In genomic region chr1:37948841-37949240, GRCh38 we compare ENCODE assay signal across 19 cellular contexts. TPM values are rescaled to one million over a fixed set of nuclear protein-coding genes. Genes with fewer than 3 reads are reported as not detected.
DNase-seq lines count a peak whose midpoint lies in the region; ATAC-seq, FAIRE-seq and TF ChIP-seq lines count a peak whose summit lies in the region.
"Had no signal": no experiment of that assay in that cellular context is flagged by ENCODE, and none has a peak within 500 bp of the region (broad histone marks: within the 10 kb centered on the region; RNA-seq: fewer than 3 reads in every experiment).

No MANE protein-coding gene starts in this region.

- TF ChIP-seq CTCF in HepG2 (CRISPR knock-in tag; IDR thresholded peaks at IDR 0.05) = no peak
- TF ChIP-seq CTCF in right lobe of liver (IDR thresholded peaks at IDR 0.05) = no peak
- TF ChIP-seq CTCF in OCI-LY7 (conservative IDR thresholded peaks at IDR 0.05; ENCODE audit: low read length) = no peak
- no peak for TF ChIP-seq CTCF in foreskin fibroblast (IDR thresholded peaks at IDR 0.05; ENCODE audit: low read depth, low read length)

- peaks cover 6% of the 10 kb centered on the region for H3K36me3 Mint-ChIP-seq in effector memory CD8-positive, alpha-beta T cell (ENCODE audit: insufficient read depth)

- H3K9me3 Mint-ChIP-seq in effector memory CD8-positive, alpha-beta T cell = no peaks in the 10 kb centered on the region
- H3K9me3 Mint-ChIP-seq: CD14-positive monocyte had no signal

- no peaks in the 10 kb centered on the region for H3K36me3 ChIP-seq in HepG2 (replicated peaks in 1 of 2; ENCODE audit: control insufficient read depth in 1 of 2, insufficient read depth in 2 of 2, low read length in 2 of 2)
- peaks cover 0 to 4% (median 0%) of the 10 kb centered on the region in 4 donors for H3K36me3 ChIP-seq in right lobe of liver
- H3K36me3 ChIP-seq in OCI-LY7 (ENCODE audit: insufficient read depth, low read length) = no peaks in the 10 kb centered on the region

- intact Hi-C loops in HepG2 (cut with micrococcal nuclease; ENCODE audit: unreplicated experiment) (no loop called here), right lobe of liver (cut with DNase I) (no loop called here), OCI-LY7 (cut with micrococcal nuclease; ENCODE audit: unreplicated experiment) (no loop called here)

- TF ChIP-seq EP300 in HepG2 (IDR thresholded peaks at IDR 0.05; ENCODE audit: low read depth in 2 of 2, low read length in 2 of 2) (no peak), HepG2 (CRISPR knock-in tag; IDR thresholded peaks at IDR 0.05; ENCODE audit: borderline replicate concordance) (no peak)

- ATAC-seq in HepG2 (no peak), right lobe of liver (no peak)
- no peak for ATAC-seq in effector memory CD8-positive, alpha-beta T cell (replicated peaks)
- ATAC-seq: A549, Right ventricle myocardium inferior had no signal

- TF ChIP-seq RAD21 in HepG2 (CRISPR knock-in tag; IDR thresholded peaks at IDR 0.05) = no peak

- peaks cover 11 to 12% of the 10 kb centered on the region in 2 donors for H3K4me1 Mint-ChIP-seq in effector memory CD8-positive, alpha-beta T cell (ENCODE audit: low read depth in 2 of 2)

- H3K9ac ChIP-seq in HepG2 (ENCODE audit: insufficient read depth, low read depth, low read length) = no peak overlapping the region

- H3K4me2 ChIP-seq in HepG2 (ENCODE audit: low read depth, low read length) = 0 out of 2 replicates have a peak overlapping the region, but pooled peaks have one; percentile 66
- no peak overlapping the region for H3K4me2 ChIP-seq in OCI-LY7 (ENCODE audit: low read length)
- H3K4me2 ChIP-seq: A549 had no signal

- no peaks in the 10 kb centered on the region for H4K20me1 ChIP-seq in HepG2 (ENCODE audit: insufficient read depth, low read length)
- H4K20me1 ChIP-seq in OCI-LY7 (ENCODE audit: insufficient read depth, low read length) = no peaks in the 10 kb centered on the region

- no peak for FAIRE-seq in HepG2 (lab: Jason Lieb, UNC)
- FAIRE-seq: A549, G401.6, H54 had no signal

- H3K79me2 ChIP-seq in HepG2 (ENCODE audit: insufficient read depth, low read length) = no peaks in the 10 kb centered on the region
- H3K79me2 ChIP-seq in OCI-LY7 (ENCODE audit: insufficient read depth, low read depth, low read length) = no peaks in the 10 kb centered on the region

- no peak overlapping the region for H3K4me3 Mint-ChIP-seq in effector memory CD8-positive, alpha-beta T cell
- H3K4me3 Mint-ChIP-seq: CD14-positive monocyte had no signal

- H3K4me3 ChIP-seq in HepG2 (replicated peaks in 1 of 3; ENCODE audit: insufficient read depth in 1 of 3, low read depth in 2 of 3, low read length in 3 of 3) (no peak overlapping the region), right lobe of liver (no peak overlapping the region), OCI-LY7 (ENCODE audit: low read depth, low read length, poor library complexity, severe bottlenecking) (no peak overlapping the region), foreskin fibroblast (ENCODE audit: low read depth in 1 of 2, low read length in 2 of 2) (no peak overlapping the region)
- H3K4me3 ChIP-seq: A549 had no signal

- CTCF ChIA-PET in HepG2 (lab: Yijun Ruan, JAX; ENCODE audit: low intra/inter-chr PET ratio, low total read pairs) = no interaction called here
- CTCF ChIA-PET in OCI-LY7 (lab: Charles Lee; ENCODE audit: unreplicated experiment) = interaction anchor here (1.3 kb wide), 1 partner anchor 23 kb away, joined by 3 read pairs; no protein-coding TSS in a partner anchor

- H2AFZ ChIP-seq in HepG2 (ENCODE audit: low read length) (no peak overlapping the region), OCI-LY7 (ENCODE audit: low read length) (peak overlapping the region; percentile 96; the same call in 1 of the 2 replicates)

- peaks cover 73% of the 10 kb centered on the region for H3K4me1 ChIP-seq in HepG2 (ENCODE audit: insufficient read depth, low read length)
- H3K4me1 ChIP-seq in right lobe of liver = peaks cover 0 to 18% (median 4%) of the 10 kb centered on the region in 4 donors
- H3K4me1 ChIP-seq in OCI-LY7 (ENCODE audit: insufficient read depth, low read length, poor library complexity, severe bottlenecking) = peaks cover 56% of the 10 kb centered on the region

- DNase-seq in HepG2 (ENCODE audit: low spot score) (no peak), right lobe of liver (no peak), OCI-LY7 (ENCODE audit: low spot score) (no peak), foreskin fibroblast (no peak), superior temporal gyrus (ENCODE audit: extremely low spot score) (no peak)
- DNase-seq in effector memory CD8-positive, alpha-beta T cell = no peak
- no peak for DNase-seq in activated T-cell treated with anti-CD3 and anti-CD28 coated beads, Interleukin-2, amount 50 U/mL, for 1 hour
- DNase-seq: KBM-7, NCI-H1092 treated with DMSO at 0.1 percent for 48 hours, NCI-H1436 treated with DMSO at 0.1 percent for 48 hours, NCI-H1930, NCI-H82, OCI-M1 had no signal

- no peaks in the 10 kb centered on the region for H3K9me2 ChIP-seq in OCI-LY7 (ENCODE audit: insufficient read depth, low read length)

- H3K27ac ChIP-seq in HepG2 (ENCODE audit: extremely low read length, insufficient read depth, low read length) (no peak overlapping the region), right lobe of liver (no peak overlapping the region), OCI-LY7 (ENCODE audit: low read depth, low read length, poor library complexity, severe bottlenecking) (peak overlapping the region; percentile 38)
- H3K27ac ChIP-seq: A549 had no signal

- in situ Hi-C loops in HepG2 (cut with HindIII; ENCODE audit: extremely low pct_ligation_motif_present, low pct_unique_long_range_greater_than_20kb) = no loop called here

- TF ChIP-seq POLR2A in HepG2 (IDR thresholded peaks at IDR 0.05; ENCODE audit: insufficient read depth in 1 of 2, low read depth in 2 of 2, low read length in 2 of 2) (no peak), right lobe of liver (IDR thresholded peaks at IDR 0.05) (no peak)

- POLR2A ChIA-PET in HepG2 (lab: Yijun Ruan, JAX) (interaction anchor here (1.4 to 3.5 kb wide), 3 partner anchors 9 to 17 kb away, joined by 3 to 13 read pairs (median 5); no protein-coding TSS in a partner anchor), OCI-LY7 (lab: Charles Lee) (interaction anchor here (0.6 to 4.0 kb wide), 6 partner anchors 11 to 103 kb away, joined by 3 to 27 read pairs (median 6); no protein-coding TSS in a partner anchor)

- BruUV-seq in HepG2 (replicated peaks; lab: Mats Ljungman, UMichigan) = no TSS peak
- BruUV-seq in OCI-LY7 (replicated peaks; lab: Mats Ljungman, UMichigan) = no TSS peak

- H3K27ac Mint-ChIP-seq in effector memory CD8-positive, alpha-beta T cell = peak overlapping the region; percentile 49 to 66
- H3K27ac Mint-ChIP-seq: B cell had no signal

- no peaks in the 10 kb centered on the region for H3K27me3 Mint-ChIP-seq in effector memory CD8-positive, alpha-beta T cell
- H3K27me3 Mint-ChIP-seq: B cell had no signal

- H3K27me3 ChIP-seq in HepG2 (ENCODE audit: control insufficient read depth in 1 of 2, insufficient read depth in 2 of 2, low read length in 2 of 2) (no peaks in the 10 kb centered on the region; a peak in 1 of 5 replicates), right lobe of liver (no peaks in the 10 kb centered on the region)

- H3K9me3 ChIP-seq in HepG2 (ENCODE audit: low read length) (no peaks in the 10 kb centered on the region), right lobe of liver (no peaks in the 10 kb centered on the region), OCI-LY7 (ENCODE audit: low read length) (no peaks in the 10 kb centered on the region)
- H3K9me3 ChIP-seq: A549 had no signal

RNA-seq across cellular contexts. Expression of gene INPP5B, which starts 2.0 kb away (rescaled TPM):
- total RNA-seq in HepG2 (2016; rRNA removed; fragmentation: Illumina TruSeq; extraction: Trizol) = 9.0 and 9.1 TPM in 2 replicates
- 3.6 and 5.3 TPM in 2 replicates for total RNA-seq in HepG2 (2016; cell fraction: cytosol; rRNA removed; fragmentation: Illumina TruSeq; extraction: Trizol; ENCODE audit: low read depth)
- total RNA-seq in HepG2 (2016; cell fraction: insoluble cytoplasmic fraction; rRNA removed; fragmentation: Illumina TruSeq; extraction: Trizol) = 8.8 and 11.3 TPM in 2 replicates
- total RNA-seq in HepG2 (2016; cell fraction: membrane; rRNA removed; fragmentation: Illumina TruSeq; extraction: Trizol) = 3.4 and 3.8 TPM in 2 replicates
- 7.2 and 10.1 TPM in 2 replicates for total RNA-seq in HepG2 (2016; cell fraction: nucleus; rRNA removed; fragmentation: Illumina TruSeq; extraction: Trizol)
- 9.8 and 10.9 TPM in 2 replicates for polyA plus RNA-seq in HepG2 (2011; rRNA removed)
- polyA plus RNA-seq in HepG2 (2011; cell fraction: cytosol; rRNA removed) = 5.7 and 7.2 TPM in 2 replicates
- polyA plus RNA-seq in HepG2 (2011; cell fraction: nucleus; rRNA removed) = 13.9 and 16.7 TPM in 2 replicates
- 6.0 and 6.2 TPM in 2 replicates for polyA plus RNA-seq in HepG2 (2012)
- 0.57 and 0.60 TPM in 2 replicates for polyA plus RNA-seq in HepG2 (2016; cell fraction: cytosol; fragmentation: Illumina TruSeq; extraction: Trizol; ENCODE audit: low read depth)
- 5.8 and 6.1 TPM in 2 replicates for polyA plus RNA-seq in HepG2 (2016; cell fraction: insoluble cytoplasmic fraction; fragmentation: Illumina TruSeq; extraction: Trizol; ENCODE audit: low read depth)
- polyA plus RNA-seq in HepG2 (2016; cell fraction: membrane; fragmentation: Illumina TruSeq; extraction: Trizol; ENCODE audit: low read depth) = 1.4 and 1.6 TPM in 2 replicates
- polyA plus RNA-seq in HepG2 (2016; cell fraction: nucleus; fragmentation: Illumina TruSeq; extraction: Trizol; ENCODE audit: insufficient read depth, low read depth) = 9.0 and 10.2 TPM in 2 replicates
- 10.5 and 25.4 TPM in 2 replicates for polyA minus RNA-seq in HepG2 (2011; rRNA and poly(A)+ RNA removed; ENCODE audit: low replicate concordance)
- 6.4 and 9.1 TPM in 2 replicates for polyA minus RNA-seq in HepG2 (2011; cell fraction: cytosol; rRNA and poly(A)+ RNA removed)
- 20.9 and 33.6 TPM in 2 replicates for polyA minus RNA-seq in HepG2 (2011; cell fraction: nucleus; rRNA and poly(A)+ RNA removed)
- 10 to 100 TPM; 10.5 to 23.1 (median 14.6) TPM for total RNA-seq in right lobe of liver
- total RNA-seq in OCI-LY7 (2014; rRNA removed; shearing (Covaris generic)) = 47.8 and 49.7 TPM in 2 replicates
- total RNA-seq in OCI-LY7 (2022) = 63.0 and 72.9 TPM in 2 replicates

RNA-seq across cellular contexts. Expression of gene SF3A3, which starts 41.0 kb away (rescaled TPM):
- 122 and 189 TPM in 2 replicates for total RNA-seq in HepG2 (2016; rRNA removed; fragmentation: Illumina TruSeq; extraction: Trizol)
- total RNA-seq in HepG2 (2016; cell fraction: cytosol; rRNA removed; fragmentation: Illumina TruSeq; extraction: Trizol; ENCODE audit: low read depth) = 18.5 and 25.3 TPM in 2 replicates
- 132 and 186 TPM in 2 replicates for total RNA-seq in HepG2 (2016; cell fraction: insoluble cytoplasmic fraction; rRNA removed; fragmentation: Illumina TruSeq; extraction: Trizol)
- total RNA-seq in HepG2 (2016; cell fraction: membrane; rRNA removed; fragmentation: Illumina TruSeq; extraction: Trizol) = 29.8 and 36.9 TPM in 2 replicates
- 74.7 and 82.3 TPM in 2 replicates for total RNA-seq in HepG2 (2016; cell fraction: nucleus; rRNA removed; fragmentation: Illumina TruSeq; extraction: Trizol)
- 24.1 and 31.6 TPM in 2 replicates for polyA plus RNA-seq in HepG2 (2011; rRNA removed)
- 16.2 and 22.5 TPM in 2 replicates for polyA plus RNA-seq in HepG2 (2011; cell fraction: cytosol; rRNA removed)
- polyA plus RNA-seq in HepG2 (2011; cell fraction: nucleus; rRNA removed) = 24.3 and 33.1 TPM in 2 replicates
- polyA plus RNA-seq in HepG2 (2012) = 47.3 and 68.3 TPM in 2 replicates
- polyA plus RNA-seq in HepG2 (2016; cell fraction: cytosol; fragmentation: Illumina TruSeq; extraction: Trizol; ENCODE audit: low read depth) = 8.8 and 10.6 TPM in 2 replicates
- 124 and 134 TPM in 2 replicates for polyA plus RNA-seq in HepG2 (2016; cell fraction: insoluble cytoplasmic fraction; fragmentation: Illumina TruSeq; extraction: Trizol; ENCODE audit: low read depth)
- 11.0 and 11.3 TPM in 2 replicates for polyA plus RNA-seq in HepG2 (2016; cell fraction: membrane; fragmentation: Illumina TruSeq; extraction: Trizol; ENCODE audit: low read depth)
- 54.3 and 57.2 TPM in 2 replicates for polyA plus RNA-seq in HepG2 (2016; cell fraction: nucleus; fragmentation: Illumina TruSeq; extraction: Trizol; ENCODE audit: insufficient read depth, low read depth)
- 13.7 and 41.0 TPM in 2 replicates for polyA minus RNA-seq in HepG2 (2011; rRNA and poly(A)+ RNA removed; ENCODE audit: low replicate concordance)
- polyA minus RNA-seq in HepG2 (2011; cell fraction: cytosol; rRNA and poly(A)+ RNA removed) = 34.7 and 37.0 TPM in 2 replicates
- polyA minus RNA-seq in HepG2 (2011; cell fraction: nucleus; rRNA and poly(A)+ RNA removed) = 42.7 and 58.1 TPM in 2 replicates
- total RNA-seq in right lobe of liver = 10 to 100 TPM; 13.6 to 32.1 (median 20.8) TPM
- 89.5 and 155 TPM in 2 replicates for total RNA-seq in OCI-LY7 (2014; rRNA removed; shearing (Covaris generic))
- 106 and 133 TPM in 2 replicates for total RNA-seq in OCI-LY7 (2022)

RNA-seq across cellular contexts. Expression of gene FHL3, which starts 56.5 kb away (rescaled TPM):
- 2.8 TPM in 2 replicates for total RNA-seq in HepG2 (2016; rRNA removed; fragmentation: Illumina TruSeq; extraction: Trizol)
- total RNA-seq in HepG2 (2016; cell fraction: cytosol; rRNA removed; fragmentation: Illumina TruSeq; extraction: Trizol; ENCODE audit: low read depth) = 2.3 and 2.5 TPM in 2 replicates
- 1.7 and 3.4 TPM in 2 replicates for total RNA-seq in HepG2 (2016; cell fraction: insoluble cytoplasmic fraction; rRNA removed; fragmentation: Illumina TruSeq; extraction: Trizol)
- total RNA-seq in HepG2 (2016; cell fraction: membrane; rRNA removed; fragmentation: Illumina TruSeq; extraction: Trizol) = 3.3 and 3.5 TPM in 2 replicates
- total RNA-seq in HepG2 (2016; cell fraction: nucleus; rRNA removed; fragmentation: Illumina TruSeq; extraction: Trizol) = 3.1 and 4.0 TPM in 2 replicates
- polyA plus RNA-seq in HepG2 (2011; rRNA removed) = 6.6 and 8.6 TPM in 2 replicates
- 5.2 and 5.5 TPM in 2 replicates for polyA plus RNA-seq in HepG2 (2011; cell fraction: cytosol; rRNA removed)
- 31.9 and 32.9 TPM in 2 replicates for polyA plus RNA-seq in HepG2 (2011; cell fraction: nucleus; rRNA removed)
- polyA plus RNA-seq in HepG2 (2012) = 11.9 and 15.1 TPM in 2 replicates
- 5.5 and 6.1 TPM in 2 replicates for polyA plus RNA-seq in HepG2 (2016; cell fraction: cytosol; fragmentation: Illumina TruSeq; extraction: Trizol; ENCODE audit: low read depth)
- 4.6 and 6.9 TPM in 2 replicates for polyA plus RNA-seq in HepG2 (2016; cell fraction: insoluble cytoplasmic fraction; fragmentation: Illumina TruSeq; extraction: Trizol; ENCODE audit: low read depth)
- 7.6 and 10.1 TPM in 2 replicates for polyA plus RNA-seq in HepG2 (2016; cell fraction: membrane; fragmentation: Illumina TruSeq; extraction: Trizol; ENCODE audit: low read depth)
- 7.2 and 9.0 TPM in 2 replicates for polyA plus RNA-seq in HepG2 (2016; cell fraction: nucleus; fragmentation: Illumina TruSeq; extraction: Trizol; ENCODE audit: insufficient read depth, low read depth)
- 23.2 and 31.5 TPM in 2 replicates for polyA minus RNA-seq in HepG2 (2011; rRNA and poly(A)+ RNA removed; ENCODE audit: low replicate concordance)
- polyA minus RNA-seq in HepG2 (2011; cell fraction: cytosol; rRNA and poly(A)+ RNA removed) = 8.4 and 8.7 TPM in 2 replicates
- 15.3 and 23.5 TPM in 2 replicates for polyA minus RNA-seq in HepG2 (2011; cell fraction: nucleus; rRNA and poly(A)+ RNA removed)
- total RNA-seq in right lobe of liver = 1 to 10 TPM; 1.3 to 7.1 (median 4.4) TPM
- total RNA-seq in OCI-LY7 (2014; rRNA removed; shearing (Covaris generic)) = 0.21 and 0.63 TPM in 2 replicates
- total RNA-seq in OCI-LY7 (2022) = 1.2 and 1.8 TPM in 2 replicates
